20 cellular contexts compared by ENCODE assay signal in genomic region chr17:77180503-77181330, GRCh38. TPM values are rescaled to one million over a fixed set of nuclear protein-coding genes. Genes with fewer than 3 reads are reported as not detected.
DNase-seq lines count a peak whose midpoint lies in the region; ATAC-seq and TF ChIP-seq lines count a peak whose summit lies in the region.
"Had no signal": no experiment of that assay in that cellular context is flagged by ENCODE, and none has a peak within 500 bp of the region (broad histone marks: within the 10 kb centered on the region; RNA-seq: fewer than 3 reads in every experiment).

No MANE protein-coding gene starts in this region.

- H3K36me3 ChIP-seq in CD4-positive, CD25-positive, alpha-beta regulatory T cell (ENCODE audit: control insufficient read depth, insufficient read depth, low read length) = no peaks in the 10 kb centered on the region
- peaks cover 58% of the 10 kb centered on the region for H3K36me3 ChIP-seq in DOHH2 (ENCODE audit: control insufficient read depth, low read length)
- H3K36me3 ChIP-seq in Caco-2 (ENCODE audit: control insufficient read depth, insufficient read depth, low read length) = no peaks in the 10 kb centered on the region; the same call in 1 of the 2 replicates

- peak; percentile 35 to 45 for ATAC-seq in CD4-positive, CD25-positive, alpha-beta regulatory T cell (ENCODE audit: low read depth in 2 of 2)
- no peak for ATAC-seq in naive thymus-derived CD8-positive, alpha-beta T cell
- ATAC-seq in HG03095 (IDR thresholded peaks at IDR 0.05; ENCODE audit: unreplicated experiment) = no peak

- DNase-seq in CD4-positive, CD25-positive, alpha-beta regulatory T cell = peak in 1 of 3 donors; percentile 49
- no peak for DNase-seq in naive thymus-derived CD8-positive, alpha-beta T cell
- no peak for DNase-seq in Caco-2
- no peak for DNase-seq in glomerular visceral epithelial cell (ENCODE audit: extremely low spot score)
- no peak for DNase-seq in G401 (ENCODE audit: low spot score)
- DNase-seq: activated CD4-positive, alpha-beta T cell treated with anti-CD3 and anti-CD28 coated beads, Interleukin-2, amount 50 U/mL, for 48 hours; activated effector memory CD4-positive, alpha-beta T cell treated with anti-CD3 and anti-CD28 coated beads, Interleukin-2, amount 50 U/mL, for 16 hours; DMS153; HFFc6; hippocampal formation; MG63; NCI-H187; NCI-H446 treated with DMSO at 0.1 percent for 48 hours; Right ventricle myocardium superior; stimulated activated CD4-positive, alpha-beta T cell treated with anti-CD3 and anti-CD28 coated beads, Interleukin-2, amount 100 ng/mL, for 48 hours had no signal

- no peaks in the 10 kb centered on the region for H3K9me3 ChIP-seq in CD4-positive, CD25-positive, alpha-beta regulatory T cell (ENCODE audit: control insufficient read depth in 2 of 2, low read length in 2 of 2)
- H3K9me3 ChIP-seq in DOHH2 (ENCODE audit: control insufficient read depth, insufficient read depth, low read length) = no peaks in the 10 kb centered on the region
- no peaks in the 10 kb centered on the region for H3K9me3 ChIP-seq in Caco-2
- H3K9me3 ChIP-seq: MG63, tibial nerve had no signal

- peak overlapping the region; percentile 16 for H3K4me3 ChIP-seq in CD4-positive, CD25-positive, alpha-beta regulatory T cell (ENCODE audit: low read depth, low read length)
- H3K4me3 ChIP-seq in DOHH2 (ENCODE audit: low read length) (no peak overlapping the region), Caco-2 (ENCODE audit: low read depth, low read length) (no peak overlapping the region)
- H3K4me3 ChIP-seq: MG63, tibial nerve had no signal

- H3K79me2 ChIP-seq in DOHH2 (ENCODE audit: control insufficient read depth, low read length) = peaks cover 99% of the 10 kb centered on the region

- no peak for TF ChIP-seq CTCF in DOHH2 (IDR thresholded peaks at IDR 0.05; ENCODE audit: low read depth, low read length, poor library complexity, severe bottlenecking)
- TF ChIP-seq CTCF in Caco-2 (IDR thresholded peaks at IDR 0.05; ENCODE audit: insufficient read depth in 1 of 2, low read depth in 1 of 2, low read length in 1 of 2, severe bottlenecking in 1 of 2, unreplicated experiment in 1 of 2) = no peak

- in situ Hi-C loops in G401 (cut with HindIII; ENCODE audit: low sequenced_read_pairs) = no loop called here

- peaks cover 15% of the 10 kb centered on the region for H3K36me3 Mint-ChIP-seq in CD4-positive, CD25-positive, alpha-beta regulatory T cell
- peaks cover 0 to 10% (median 4%) of the 10 kb centered on the region in 3 donors for H3K36me3 Mint-ChIP-seq in naive thymus-derived CD8-positive, alpha-beta T cell
- no peaks in the 10 kb centered on the region for H3K36me3 Mint-ChIP-seq in Caco-2 (ENCODE audit: insufficient read depth, unreplicated experiment)

- H3K27ac ChIP-seq in CD4-positive, CD25-positive, alpha-beta regulatory T cell (ENCODE audit: insufficient read depth, low read length, poor library complexity, severe bottlenecking) = peak overlapping the region; percentile 26
- no peak overlapping the region for H3K27ac ChIP-seq in DOHH2 (ENCODE audit: low read depth, low read length)
- H3K27ac ChIP-seq in angular gyrus (ENCODE audit: low read depth, low read length) = peak overlapping the region; percentile 24

- peaks cover 39% of the 10 kb centered on the region for H3K4me1 ChIP-seq in CD4-positive, CD25-positive, alpha-beta regulatory T cell (ENCODE audit: control insufficient read depth, insufficient read depth, low read length, poor library complexity, severe bottlenecking)
- H3K4me1 ChIP-seq in DOHH2 (ENCODE audit: control insufficient read depth, low read length) = peaks cover 84% of the 10 kb centered on the region
- H3K4me1 ChIP-seq in Caco-2 = peaks cover 11% of the 10 kb centered on the region

- peaks cover 37 to 67% (median 45%) of the 10 kb centered on the region in 4 donors for H3K4me1 Mint-ChIP-seq in CD4-positive, CD25-positive, alpha-beta regulatory T cell
- H3K4me1 Mint-ChIP-seq in naive thymus-derived CD8-positive, alpha-beta T cell = peaks cover 21 to 48% (median 36%) of the 10 kb centered on the region in 4 donors
- H3K4me1 Mint-ChIP-seq in Caco-2 (ENCODE audit: low read depth, unreplicated experiment) = peaks cover 18% of the 10 kb centered on the region

- peaks cover 32% of the 10 kb centered on the region for H3F3A ChIP-seq in DOHH2 (ENCODE audit: control insufficient read depth, insufficient read depth)

- H3K27ac Mint-ChIP-seq in CD4-positive, CD25-positive, alpha-beta regulatory T cell = peak overlapping the region in 2 of 3 donors; percentile 94 to 96
- peak overlapping the region; percentile 35 to 93 (median 82) for H3K27ac Mint-ChIP-seq in naive thymus-derived CD8-positive, alpha-beta T cell
- H3K27ac Mint-ChIP-seq in Caco-2 (ENCODE audit: unreplicated experiment) = no peak overlapping the region
- H3K27ac Mint-ChIP-seq: B cell, HFFc6 had no signal

- no peaks in the 10 kb centered on the region for H3K27me3 Mint-ChIP-seq in CD4-positive, CD25-positive, alpha-beta regulatory T cell
- no peaks in the 10 kb centered on the region for H3K27me3 Mint-ChIP-seq in naive thymus-derived CD8-positive, alpha-beta T cell
- no peaks in the 10 kb centered on the region for H3K27me3 Mint-ChIP-seq in Caco-2 (ENCODE audit: insufficient read depth, unreplicated experiment)
- H3K27me3 Mint-ChIP-seq: B cell had no signal

- peaks cover 0 to 3% (median 0%) of the 10 kb centered on the region in 7 donors for H3K9me3 Mint-ChIP-seq in CD4-positive, CD25-positive, alpha-beta regulatory T cell
- H3K9me3 Mint-ChIP-seq in naive thymus-derived CD8-positive, alpha-beta T cell = peaks cover 0 to 4% (median 0%) of the 10 kb centered on the region in 9 donors
- H3K9me3 Mint-ChIP-seq in Caco-2 (ENCODE audit: unreplicated experiment) = no peaks in the 10 kb centered on the region
- H3K9me3 Mint-ChIP-seq: HFFc6 had no signal

- H3K4me3 Mint-ChIP-seq in CD4-positive, CD25-positive, alpha-beta regulatory T cell = peak overlapping the region; percentile 52 to 86 (median 70)
- H3K4me3 Mint-ChIP-seq in naive thymus-derived CD8-positive, alpha-beta T cell = peak overlapping the region in 1 of 10 donors; percentile 77
- no peak overlapping the region for H3K4me3 Mint-ChIP-seq in Caco-2 (ENCODE audit: unreplicated experiment)
- H3K4me3 Mint-ChIP-seq: B cell, HFFc6 had no signal

- POLR2A ChIA-PET in naive thymus-derived CD8-positive, alpha-beta T cell (lab: Charles Lee) = interaction anchor here (4.2 kb wide), 1 partner anchor 40 kb away, joined by 19 read pairs; the partner anchor contains the start of gene SEC14L1
- POLR2A ChIA-PET in Caco-2 (lab: Charles Lee) = no interaction called here

- BruUV-seq in Caco-2 (replicated peaks; lab: Mats Ljungman, UMichigan) = no TSS peak

- H3K4me2 ChIP-seq in DOHH2 (ENCODE audit: low read length) = peak overlapping the region; percentile 46

- H3K27me3 ChIP-seq in CD4-positive, CD25-positive, alpha-beta regulatory T cell (ENCODE audit: control insufficient read depth, insufficient read depth, low read length) = no peaks in the 10 kb centered on the region
- H3K27me3 ChIP-seq in DOHH2 (ENCODE audit: control insufficient read depth, low read length) (no peaks in the 10 kb centered on the region), Caco-2 (replicated peaks; ENCODE audit: control insufficient read depth, insufficient read depth, low read length) (no peaks in the 10 kb centered on the region)
- H3K27me3 ChIP-seq: MG63, tibial nerve had no signal

- intact Hi-C loops in Caco-2 (cut with micrococcal nuclease; ENCODE audit: unreplicated experiment) = no loop called here

- H3K9me2 ChIP-seq in DOHH2 (replicated peaks; ENCODE audit: control insufficient read depth, low read length) = no peaks in the 10 kb centered on the region

- CTCF ChIA-PET in Caco-2 (lab: Charles Lee) = no interaction called here

- H4K20me1 ChIP-seq in DOHH2 (ENCODE audit: control insufficient read depth, insufficient read depth, low read depth, low read length) = peaks cover 41% of the 10 kb centered on the region

RNA-seq across cellular contexts. Expression of gene SEC14L1, which starts 39.9 kb away (rescaled TPM):
- 143 TPM for total RNA-seq in CD4-positive, CD25-positive, alpha-beta regulatory T cell
- polyA plus RNA-seq in CD4-positive, CD25-positive, alpha-beta regulatory T cell = 10 to 100 TPM; 13.2 to 20.8 (median 20.2) TPM
- total RNA-seq in naive thymus-derived CD8-positive, alpha-beta T cell = 10 to 100 TPM; 26.5 to 32.9 TPM
- polyA plus RNA-seq in naive thymus-derived CD8-positive, alpha-beta T cell = 1 to 10 TPM; 7.7 to 9.5 (median 8.9) TPM
- 92.0 and 96.1 TPM in 2 replicates for total RNA-seq in Caco-2 (2022)
- total RNA-seq in G401 (2014; rRNA removed; shearing (Covaris generic)) = 48.1 and 58.3 TPM in 2 replicates

Comparison
In these comparisons a context has a peak if more than half of its experiments do, and no peak if none do; other contexts are left out.
1. ATAC-seq: peak in CD4-positive, CD25-positive, alpha-beta regulatory T cell (2 of 2); none in naive thymus-derived CD8-positive, alpha-beta T cell (0 of 2) and HG03095 (single experiment).